In the genomic region with DNA sequence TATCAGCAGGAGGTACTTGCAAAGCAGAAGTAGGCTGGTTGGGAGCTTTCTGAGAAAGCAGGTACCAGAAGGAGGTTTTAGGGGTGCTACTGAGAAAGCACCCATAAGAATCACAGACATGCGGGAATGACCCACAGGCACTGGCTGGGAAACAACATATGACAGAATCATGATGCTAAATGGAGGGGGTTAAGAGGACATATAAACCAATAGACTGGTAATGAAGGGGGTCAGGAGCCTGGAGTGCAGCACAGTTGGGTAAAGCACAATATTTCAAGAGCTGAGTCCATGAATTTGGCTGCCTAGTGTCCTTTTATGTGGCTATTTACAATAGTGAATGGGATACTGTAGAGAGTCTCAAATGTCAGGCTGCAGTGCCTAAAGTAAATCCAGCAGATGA, we compare ENCODE assay signal across 22 cellular contexts. TPM values are rescaled to one million over a fixed set of nuclear protein-coding genes. Genes with fewer than 3 reads are reported as not detected.
DNase-seq lines count a peak whose midpoint lies in the region; ATAC-seq and TF ChIP-seq lines count a peak whose summit lies in the region.
"Had no signal": no experiment of that assay in that cellular context is flagged by ENCODE, and none has a peak within 500 bp of the region (broad histone marks: within the 10 kb centered on the region; RNA-seq: fewer than 3 reads in every experiment).

No MANE protein-coding gene starts in this region.

- TF ChIP-seq EP300 in esophagus muscularis mucosa (IDR thresholded peaks at IDR 0.05) = no peak

- CTCF ChIA-PET in activated CD4-positive, alpha-beta memory T cell treated with anti-CD3 and anti-CD28 coated beads, Interleukin-2, amount 10 ng/mL, durations not matched to agents 7 days and 5 days (lab: Charles Lee) = no interaction called here
- CTCF ChIA-PET in activated CD4-positive, alpha-beta memory T cell treated with anti-CD3 and anti-CD28 coated beads for 36 hours (lab: Charles Lee) = interaction anchor here (1.3 to 2.5 kb wide), 2 partner anchors 15 to 24 kb away, joined by 3 to 10 read pairs; no protein-coding TSS in a partner anchor

- H3K9me3 Mint-ChIP-seq in activated CD4-positive, alpha-beta memory T cell treated with anti-CD3 and anti-CD28 coated beads, Interleukin-2, amount 10 ng/mL, durations not matched to agents 7 days and 5 days = no peaks in the 10 kb centered on the region
- H3K9me3 Mint-ChIP-seq in activated CD4-positive, alpha-beta memory T cell treated with anti-CD3 and anti-CD28 coated beads for 36 hours = no peaks in the 10 kb centered on the region
- H3K9me3 Mint-ChIP-seq: central memory CD8-positive, alpha-beta T cell; H9; naive thymus-derived CD4-positive, alpha-beta T cell; stimulated activated effector memory CD8-positive, alpha-beta T cell treated with anti-CD3 and anti-CD28 coated beads, Interleukin-12 subunit alpha, Interleukin-12 subunit beta, amount 100 ng/mL, for 72 hours; T-helper 2 cell treated with Interferon-gamma antibody and Interleukin-4, amounts not matched to agents 5 μg/mL and 100 μg/mL, for 36 hours had no signal

- TF ChIP-seq CTCF in esophagus muscularis mucosa (IDR thresholded peaks at IDR 0.05) = no peak

- H3K27me3 ChIP-seq in esophagus muscularis mucosa = no peaks in the 10 kb centered on the region
- H3K27me3 ChIP-seq: suprapubic skin had no signal

- no peaks in the 10 kb centered on the region for H3K27me3 Mint-ChIP-seq in activated CD4-positive, alpha-beta memory T cell treated with anti-CD3 and anti-CD28 coated beads, Interleukin-2, amount 10 ng/mL, durations not matched to agents 7 days and 5 days
- H3K27me3 Mint-ChIP-seq in activated CD4-positive, alpha-beta memory T cell treated with anti-CD3 and anti-CD28 coated beads for 36 hours = no peaks in the 10 kb centered on the region
- H3K27me3 Mint-ChIP-seq: central memory CD8-positive, alpha-beta T cell had no signal

- no peaks in the 10 kb centered on the region for H3K9me3 ChIP-seq in esophagus muscularis mucosa
- H3K9me3 ChIP-seq: SK-N-SH, suprapubic skin had no signal

- peaks cover 34% of the 10 kb centered on the region for H3K36me3 Mint-ChIP-seq in activated CD4-positive, alpha-beta memory T cell treated with anti-CD3 and anti-CD28 coated beads, Interleukin-2, amount 10 ng/mL, durations not matched to agents 7 days and 5 days (ENCODE audit: low read depth)
- H3K36me3 Mint-ChIP-seq in activated CD4-positive, alpha-beta memory T cell treated with anti-CD3 and anti-CD28 coated beads for 36 hours = peaks cover 9% of the 10 kb centered on the region

- no peak for TF ChIP-seq POLR2A in esophagus muscularis mucosa (IDR thresholded peaks at IDR 0.05; ENCODE audit: low read depth)

- peaks cover 13 to 33% (median 15%) of the 10 kb centered on the region in 4 donors for H3K36me3 ChIP-seq in esophagus muscularis mucosa

- 92% methylated on average over 1 of the region's 1 CpG for WGBS in esophagus muscularis mucosa

- H3K4me3 Mint-ChIP-seq in activated CD4-positive, alpha-beta memory T cell treated with anti-CD3 and anti-CD28 coated beads, Interleukin-2, amount 10 ng/mL, durations not matched to agents 7 days and 5 days = no peak overlapping the region
- H3K4me3 Mint-ChIP-seq in activated CD4-positive, alpha-beta memory T cell treated with anti-CD3 and anti-CD28 coated beads for 36 hours = no peak overlapping the region
- H3K4me3 Mint-ChIP-seq: activated naive CD8-positive, alpha-beta T cell; central memory CD8-positive, alpha-beta T cell; H9; stimulated activated effector memory CD8-positive, alpha-beta T cell treated with anti-CD3 and anti-CD28 coated beads, Interleukin-12 subunit alpha, Interleukin-12 subunit beta, amount 100 ng/mL, for 72 hours; T-helper 2 cell treated with Interferon-gamma antibody and Interleukin-4, amounts not matched to agents 5 μg/mL and 100 μg/mL, for 36 hours had no signal

- peaks cover 5 to 26% (median 23%) of the 10 kb centered on the region in 4 donors for H3K4me1 ChIP-seq in esophagus muscularis mucosa

- intact Hi-C loops in activated CD4-positive, alpha-beta memory T cell treated with anti-CD3 and anti-CD28 coated beads for 36 hours (cut with micrococcal nuclease) = no loop called here
- intact Hi-C loops in esophagus muscularis mucosa (cut with DNase I) = no loop called here

- H3K4me3 ChIP-seq in esophagus muscularis mucosa = no peak overlapping the region
- H3K4me3 ChIP-seq: smooth muscle cell, suprapubic skin had no signal

- peak overlapping the region; percentile 9 for H3K27ac Mint-ChIP-seq in activated CD4-positive, alpha-beta memory T cell treated with anti-CD3 and anti-CD28 coated beads, Interleukin-2, amount 10 ng/mL, durations not matched to agents 7 days and 5 days
- H3K27ac Mint-ChIP-seq in activated CD4-positive, alpha-beta memory T cell treated with anti-CD3 and anti-CD28 coated beads for 36 hours = no peak overlapping the region
- H3K27ac Mint-ChIP-seq: activated naive CD8-positive, alpha-beta T cell; naive thymus-derived CD4-positive, alpha-beta T cell; stimulated activated effector memory CD8-positive, alpha-beta T cell treated with anti-CD3 and anti-CD28 coated beads, Interleukin-12 subunit alpha, Interleukin-12 subunit beta, amount 100 ng/mL, for 72 hours; T-helper 2 cell treated with Interferon-gamma antibody and Interleukin-4, amounts not matched to agents 5 μg/mL and 100 μg/mL, for 36 hours had no signal

- DNase-seq in activated CD4-positive, alpha-beta memory T cell treated with anti-CD3 and anti-CD28 coated beads, Interleukin-2, amount 10 ng/mL, durations not matched to agents 7 days and 5 days = no peak
- DNase-seq in activated CD4-positive, alpha-beta memory T cell treated with anti-CD3 and anti-CD28 coated beads for 36 hours = no peak
- DNase-seq in NCI-H345 (lab: John Stamatoyannopoulos, UW) (peak; percentile 61), esophagus muscularis mucosa (ENCODE audit: extremely low spot score) (peak; percentile 60), pons (ENCODE audit: low spot score) (peak; percentile 34), dedifferentiated amniotic fluid mesenchymal stem cell (ENCODE audit: extremely low spot score) (no peak), T-helper 1 cell (no peak)
- DNase-seq: H9; left cardiac atrium; naive thymus-derived CD4-positive, alpha-beta T cell; NCI-H1105; NCI-H82; SK-N-SH; stimulated activated CD4-positive, alpha-beta T cell treated with anti-CD3 and anti-CD28 coated beads, Interleukin-2, amount 100 ng/mL, for 48 hours had no signal

- peaks cover 35% of the 10 kb centered on the region for H3K4me1 Mint-ChIP-seq in activated CD4-positive, alpha-beta memory T cell treated with anti-CD3 and anti-CD28 coated beads, Interleukin-2, amount 10 ng/mL, durations not matched to agents 7 days and 5 days
- H3K4me1 Mint-ChIP-seq in activated CD4-positive, alpha-beta memory T cell treated with anti-CD3 and anti-CD28 coated beads for 36 hours (ENCODE audit: low read depth) = peaks cover 13% of the 10 kb centered on the region

- no peak for ATAC-seq in esophagus mucosa
- ATAC-seq: left cardiac atrium; naive thymus-derived CD4-positive, alpha-beta T cell; stimulated activated effector memory CD8-positive, alpha-beta T cell treated with anti-CD3 and anti-CD28 coated beads, Interleukin-12 subunit alpha, Interleukin-12 subunit beta, amount 100 ng/mL, for 72 hours had no signal

- POLR2A ChIA-PET in activated CD4-positive, alpha-beta memory T cell treated with anti-CD3 and anti-CD28 coated beads, Interleukin-2, amount 10 ng/mL, durations not matched to agents 7 days and 5 days (lab: Charles Lee) = interaction anchor here (0.6 to 1.7 kb wide), 2 partner anchors 8 to 26 kb away, joined by 3 read pairs; no protein-coding TSS in a partner anchor
- POLR2A ChIA-PET in activated CD4-positive, alpha-beta memory T cell treated with anti-CD3 and anti-CD28 coated beads for 36 hours (lab: Charles Lee) = no interaction called here

- H3K27ac ChIP-seq in esophagus muscularis mucosa (replicated peaks in 1 of 4) = no peak overlapping the region
- H3K27ac ChIP-seq: suprapubic skin, VCaP had no signal

RNA-seq across cellular contexts. Expression of a gene that starts 27.7 kb away (rescaled TPM):
- 10 to 100 TPM; 30.1 to 34.8 TPM for total RNA-seq in activated CD4-positive, alpha-beta memory T cell treated with anti-CD3 and anti-CD28 coated beads, Interleukin-2, amount 10 ng/mL, durations not matched to agents 7 days and 5 days
- total RNA-seq in activated CD4-positive, alpha-beta memory T cell treated with anti-CD3 and anti-CD28 coated beads for 36 hours = 10 to 100 TPM; 20.6 to 22.1 TPM
- 10 to 100 TPM in 2 of 4 donors, 1 to 10 TPM in 2; 9.5 to 13.7 (median 10.3) TPM for total RNA-seq in esophagus muscularis mucosa
- 9.5 TPM for total RNA-seq in esophagus mucosa

RNA-seq across cellular contexts. Expression of a gene that starts 59.8 kb away (rescaled TPM):
- total RNA-seq in activated CD4-positive, alpha-beta memory T cell treated with anti-CD3 and anti-CD28 coated beads, Interleukin-2, amount 10 ng/mL, durations not matched to agents 7 days and 5 days = 10 to 100 TPM; 86.9 to 90.4 TPM
- 10 to 100 TPM; 41.3 to 43.2 TPM for total RNA-seq in activated CD4-positive, alpha-beta memory T cell treated with anti-CD3 and anti-CD28 coated beads for 36 hours
- total RNA-seq in esophagus muscularis mucosa (10 to 100 TPM; 44.9 to 94.8 (median 58.5) TPM), esophagus mucosa (71.8 TPM)

Comparison
In these comparisons a context has a peak if more than half of its experiments do, and no peak if none do; other contexts are left out.
1. DNase-seq: peak in NCI-H345 (single experiment), esophagus muscularis mucosa (single experiment) and pons (single experiment); none in activated CD4-positive, alpha-beta memory T cell treated with anti-CD3 and anti-CD28 coated beads, Interleukin-2, amount 10 ng/mL, durations not matched to agents 7 days and 5 days (single experiment), activated CD4-positive, alpha-beta memory T cell treated with anti-CD3 and anti-CD28 coated beads for 36 hours (single experiment), dedifferentiated amniotic fluid mesenchymal stem cell (single experiment) and T-helper 1 cell (0 of 5).